In genomic region chr5:143213231-143213850, GRCh38 we compare ENCODE assay signal across 1 cellular context.
TF ChIP-seq lines count a peak whose summit lies in the region.

No MANE protein-coding gene starts in this region.

TF ChIP-seq in endothelial cell of umbilical vein, 7 proteins besides CTCF, POLR2A, EP300 and RAD21 (continued from another document):
- TF ChIP-seq FOS (IDR thresholded peaks at IDR 0.05; ENCODE audit: borderline replicate concordance, insufficient read depth, low read length), result no peak
- TF ChIP-seq POLR2AphosphoS5 (IDR thresholded peaks at IDR 0.05; ENCODE audit: insufficient read depth, low read depth, low read length), result no peak
- TF ChIP-seq GATA2 (IDR thresholded peaks at IDR 0.05; ENCODE audit: insufficient read depth, insufficient read length, low read depth, low read length), result no peak
- TF ChIP-seq EZH2 (IDR thresholded peaks at IDR 0.05; ENCODE audit: borderline replicate concordance, low read depth, low read length, severe bottlenecking), result no peak
